ENCODE assay signal across 8 cellular contexts in genomic region chrX:65706041-65706828, GRCh38. TPM values are rescaled to one million over a fixed set of nuclear protein-coding genes. Genes with fewer than 3 reads are reported as not detected.
DNase-seq lines count a peak whose midpoint lies in the region; ATAC-seq, FAIRE-seq and TF ChIP-seq lines count a peak whose summit lies in the region.

No MANE protein-coding gene starts in this region.

- no peaks in the 10 kb centered on the region for H3K9me3 ChIP-seq in parathyroid adenoma (ENCODE audit: control insufficient read depth, low read length)

- H3K27ac Mint-ChIP-seq in WTC11 (peak overlapping the region; percentile 24; the same call in 1 of the 2 replicates), endothelial cell (ENCODE audit: unreplicated experiment) (peak overlapping the region; percentile 89)

- DNase-seq in WTC11 (ENCODE audit: low spot score) = no peak
- no peak for DNase-seq in endothelial cell (ENCODE audit: low spot score)
- DNase-seq in frontal cortex (ENCODE audit: low spot score in 2 of 2) = no peak
- DNase-seq in NCI-H187 (lab: John Stamatoyannopoulos, UW) = no peak
- no peak for DNase-seq in NAMALWA (ENCODE audit: low spot score)

- no peaks in the 10 kb centered on the region for H3K27me3 ChIP-seq in parathyroid adenoma (ENCODE audit: control insufficient read depth, insufficient read depth, low read length)

- no peak overlapping the region for H3K4me3 Mint-ChIP-seq in WTC11
- no peak overlapping the region for H3K4me3 Mint-ChIP-seq in endothelial cell (ENCODE audit: unreplicated experiment)

- H3K27me3 Mint-ChIP-seq in WTC11 (ENCODE audit: low read depth) (no peaks in the 10 kb centered on the region), endothelial cell (ENCODE audit: unreplicated experiment) (peaks cover 14% of the 10 kb centered on the region)

- no peaks in the 10 kb centered on the region for H3K4me1 ChIP-seq in parathyroid adenoma

- POLR2A ChIA-PET in WTC11 (lab: Charles Lee) = no interaction called here

- FAIRE-seq in frontal cortex (lab: Jason Lieb, UNC) = no peak

- ATAC-seq in GM18505 (IDR thresholded peaks at IDR 0.05; ENCODE audit: unreplicated experiment) (peak; percentile 52), HG03066 (IDR thresholded peaks at IDR 0.05; ENCODE audit: low read depth, unreplicated experiment) (peak; percentile 40), WTC11 (no peak)

- CTCF ChIA-PET in WTC11 (lab: Charles Lee) = interaction anchor here (1.4 kb wide), 1 partner anchor 14 kb away, joined by 3 read pairs; no protein-coding TSS in a partner anchor

- H3K27ac ChIP-seq in parathyroid adenoma = peak overlapping the region; percentile 36

- peaks cover 28% of the 10 kb centered on the region for H3K4me1 Mint-ChIP-seq in WTC11
- peaks cover 40% of the 10 kb centered on the region for H3K4me1 Mint-ChIP-seq in endothelial cell (ENCODE audit: unreplicated experiment)

- no peak for TF ChIP-seq CTCF in WTC11 (IDR thresholded peaks at IDR 0.05)
- TF ChIP-seq CTCF in endothelial cell (IDR thresholded peaks at IDR 0.05; ENCODE audit: unreplicated experiment) = no peak
- TF ChIP-seq CTCF in parathyroid adenoma (IDR thresholded peaks at IDR 0.05) = no peak

- H3K9me3 Mint-ChIP-seq in WTC11 (no peaks in the 10 kb centered on the region), endothelial cell (ENCODE audit: unreplicated experiment) (no peaks in the 10 kb centered on the region)

- H3K4me3 ChIP-seq in parathyroid adenoma (ENCODE audit: low read depth, low read length) = no peak overlapping the region

- H3K36me3 Mint-ChIP-seq in WTC11 (peaks cover 2% of the 10 kb centered on the region; the same call in 1 of the 2 replicates), endothelial cell (ENCODE audit: low read depth, unreplicated experiment) (peaks cover 25% of the 10 kb centered on the region)

- H3K9ac ChIP-seq in parathyroid adenoma = no peak overlapping the region

- H3K4me2 ChIP-seq in parathyroid adenoma (ENCODE audit: low read length) = no peak overlapping the region

- no peak for TF ChIP-seq POLR2A in GM18505 (IDR thresholded peaks at IDR 0.05; ENCODE audit: borderline replicate concordance, extremely low read depth, insufficient read depth, insufficient read length)

- no peak overlapping the region for H2AFZ ChIP-seq in parathyroid adenoma

- H3K36me3 ChIP-seq in parathyroid adenoma (ENCODE audit: control insufficient read depth, insufficient read depth, low read length) = no peaks in the 10 kb centered on the region

- no peaks in the 10 kb centered on the region for H3K79me2 ChIP-seq in parathyroid adenoma

TF ChIP-seq in WTC11, 78 proteins besides CTCF, POLR2A, EP300 and RAD21 (continues in another document):
- no peak for TF ChIP-seq AFF4 (CRISPR knock-in tag; IDR thresholded peaks at IDR 0.05; ENCODE audit: borderline replicate concordance)
- TF ChIP-seq ZNF281 (CRISPR knock-in tag; IDR thresholded peaks at IDR 0.05) = no peak
- no peak for TF ChIP-seq IRF1 (CRISPR knock-in tag; IDR thresholded peaks at IDR 0.05)
- TF ChIP-seq NFATC4 (CRISPR knock-in tag; IDR thresholded peaks at IDR 0.05) = no peak
- no peak for TF ChIP-seq GRHL2 (CRISPR knock-in tag; IDR thresholded peaks at IDR 0.05; ENCODE audit: insufficient replicate concordance, severe bottlenecking)
- TF ChIP-seq NFYB (CRISPR knock-in tag; conservative IDR thresholded peaks at IDR 0.05; ENCODE audit: low read depth) = no peak
- no peak for TF ChIP-seq CBFB (CRISPR knock-in tag; IDR thresholded peaks at IDR 0.05; ENCODE audit: low read depth)
- no peak for TF ChIP-seq ZBTB43 (CRISPR knock-in tag; IDR thresholded peaks at IDR 0.05)
- no peak for TF ChIP-seq NFE2L1 (CRISPR knock-in tag; IDR thresholded peaks at IDR 0.05)
- TF ChIP-seq TEAD1 (CRISPR knock-in tag; IDR thresholded peaks at IDR 0.05) = no peak
- TF ChIP-seq KAT7 (CRISPR knock-in tag; IDR thresholded peaks at IDR 0.05; ENCODE audit: borderline replicate concordance) = no peak
- TF ChIP-seq USF1 (CRISPR knock-in tag; IDR thresholded peaks at IDR 0.05) = no peak

RNA-seq across cellular contexts. Expression of gene MSN, which starts 38.8 kb away (rescaled TPM):
- total RNA-seq in WTC11 (2021) = 91.2 to 130 TPM (median 129 TPM) in 3 replicates
- 590 TPM for total RNA-seq in endothelial cell (ENCODE audit: unreplicated experiment)
- total RNA-seq in frontal cortex = 17.9 TPM
